ENCODE assay signal across 18 cellular contexts in genomic region chr7:28621369-28621807, GRCh38.
DNase-seq lines count a peak whose midpoint lies in the region; ATAC-seq and TF ChIP-seq lines count a peak whose summit lies in the region.
"Had no signal": no experiment of that assay in that cellular context is flagged by ENCODE, and none has a peak within 500 bp of the region (broad histone marks: within the 10 kb centered on the region; RNA-seq: fewer than 3 reads in every experiment).

No MANE protein-coding gene starts in this region.

- H3K27ac ChIP-seq in right cardiac atrium (ENCODE audit: low read length) = peak overlapping the region; percentile 79
- H3K27ac ChIP-seq in SK-N-SH (ENCODE audit: low read depth in 2 of 2, low read length in 1 of 2) = no peak overlapping the region
- H3K27ac ChIP-seq: brain microvascular endothelial cell, esophagus muscularis mucosa, uterus had no signal

- no peaks in the 10 kb centered on the region for H3K79me2 ChIP-seq in SK-N-SH (ENCODE audit: insufficient read depth)

- no peak overlapping the region for H3K9ac ChIP-seq in SK-N-SH

- TF ChIP-seq RAD21 in SK-N-SH (IDR thresholded peaks at IDR 0.05; ENCODE audit: low read length) = no peak

- CTCF ChIA-PET in SK-N-SH (lab: Yijun Ruan, JAX) = interaction anchor here (0.6 to 2.3 kb wide), 2 partner anchors 12 to 230 kb away, joined by 3 to 14 read pairs; no protein-coding TSS in a partner anchor

- no peak overlapping the region for H3K4me2 ChIP-seq in SK-N-SH

- 69% methylated on average over 6 of the region's 6 CpGs for WGBS in right cardiac atrium
- 73% methylated on average over 6 of the region's 6 CpGs for WGBS in SK-N-SH (ENCODE audit: low lambda C conversion rate)

- DNase-seq in EH (ENCODE audit: low read depth) (peak; percentile 15), right cardiac atrium (no peak), COLO668 (lab: John Stamatoyannopoulos, UW; ENCODE audit: unreplicated experiment) (no peak), ACHN (no peak), SK-N-SH (no peak), erythroblast (lab: John Stamatoyannopoulos, UW) (no peak)
- DNase-seq: activated CD4-positive, alpha-beta T cell treated with anti-CD3 and anti-CD28 coated beads, Interleukin-2, amount 10 ng/mL, durations not matched to agents 7 days and 5 days; brain microvascular endothelial cell; CD8-positive, alpha-beta memory T cell; NCI-H187; NCI-H510A treated with DMSO at 0.1 percent for 48 hours; PC-3; stimulated activated CD4-positive, alpha-beta T cell treated with anti-CD3 and anti-CD28 coated beads, Interleukin-15, amount 100 ng/mL, for 24 hours; uterus had no signal

- H3K4me1 ChIP-seq in right cardiac atrium (ENCODE audit: control insufficient read depth, insufficient read depth, low read length) (peaks cover 2% of the 10 kb centered on the region), SK-N-SH (ENCODE audit: control insufficient read depth in 1 of 2, insufficient read depth in 2 of 2, low read depth in 1 of 2, low read length in 1 of 2) (peaks cover 0 to 16% of the 10 kb centered on the region in 2 experiments; a peak in 2 of 4 replicates)
- H3K4me1 ChIP-seq: uterus had no signal

- POLR2A ChIA-PET in SK-N-SH (lab: Yijun Ruan, JAX) = no interaction called here

- no peaks in the 10 kb centered on the region for H3F3A ChIP-seq in SK-N-SH (replicated peaks; ENCODE audit: insufficient read depth)

- H3K4me3 ChIP-seq in right cardiac atrium (ENCODE audit: low read length) = no peak overlapping the region
- H3K4me3 ChIP-seq in SK-N-SH (ENCODE audit: low read depth in 2 of 2, low read length in 1 of 2) = no peak overlapping the region
- H3K4me3 ChIP-seq: esophagus muscularis mucosa, uterus had no signal

- in situ Hi-C loops in ACHN (cut with HindIII; ENCODE audit: low pct_ligation_motif_present, low pct_unique_long_range_greater_than_20kb, low sequenced_read_pairs) = no loop called here

- H3K9me3 ChIP-seq in right cardiac atrium (ENCODE audit: control insufficient read depth, low read length) (no peaks in the 10 kb centered on the region), SK-N-SH (no peaks in the 10 kb centered on the region)
- H3K9me3 ChIP-seq: esophagus muscularis mucosa, uterus had no signal

- no peak for TF ChIP-seq EP300 in SK-N-SH (IDR thresholded peaks at IDR 0.05; ENCODE audit: borderline replicate concordance in 1 of 2, low read depth in 1 of 2, low read length in 1 of 2)

- TF ChIP-seq CTCF in SK-N-SH (IDR thresholded peaks at IDR 0.05) = no peak

- H3K36me3 ChIP-seq in SK-N-SH (replicated peaks in 1 of 2; ENCODE audit: control insufficient read depth in 1 of 2, insufficient read depth in 2 of 2, low read length in 1 of 2) = no peaks in the 10 kb centered on the region
- H3K36me3 ChIP-seq: brain microvascular endothelial cell, esophagus muscularis mucosa, uterus had no signal

- intact Hi-C loops in right cardiac atrium (cut with DNase I) = loop anchor here in 2 of 4 donors (5.0 to 10.0 kb wide), 3 partner anchors 214 to 237 kb away; no protein-coding TSS in a partner anchor

- ATAC-seq in GM19351 (IDR thresholded peaks at IDR 0.05; ENCODE audit: unreplicated experiment) (peak; percentile 85), HG03439 (IDR thresholded peaks at IDR 0.05; ENCODE audit: unreplicated experiment) (peak; percentile 66), right cardiac atrium (peak; percentile 24 to 27)
- ATAC-seq: natural killer cell treated with Interleukin-12 subunit alpha and Interleukin-12 subunit beta and Interleukin-15 and Interleukin-18, amount 100 ng/mL, for 72 hours; PC-3 had no signal

- H2AFZ ChIP-seq in SK-N-SH (ENCODE audit: low read depth) = no peak overlapping the region

- H3K27me3 ChIP-seq in right cardiac atrium (ENCODE audit: control insufficient read depth, insufficient read depth) (no peaks in the 10 kb centered on the region), SK-N-SH (ENCODE audit: insufficient read depth) (no peaks in the 10 kb centered on the region)
- H3K27me3 ChIP-seq: brain microvascular endothelial cell, esophagus muscularis mucosa, uterus had no signal

- no peaks in the 10 kb centered on the region for H4K20me1 ChIP-seq in SK-N-SH (ENCODE audit: insufficient read depth)

- H3K9me2 ChIP-seq in SK-N-SH = no peaks in the 10 kb centered on the region

- no peak for TF ChIP-seq POLR2A in erythroblast (IDR thresholded peaks at IDR 0.05; ENCODE audit: low read length)

TF ChIP-seq in SK-N-SH, 30 proteins besides CTCF, POLR2A, EP300 and RAD21:
- TF ChIP-seq SIN3A (IDR thresholded peaks at IDR 0.05; ENCODE audit: borderline replicate concordance, low read depth, low read length) = no peak
- no peak for TF ChIP-seq CHD2 (IDR thresholded peaks at IDR 0.05; ENCODE audit: low read length, partially characterized antibody)
- no peak for TF ChIP-seq RCOR1 (IDR thresholded peaks at IDR 0.05; ENCODE audit: low read length)
- no peak for TF ChIP-seq MEF2A (IDR thresholded peaks at IDR 0.05; ENCODE audit: borderline replicate concordance, low read depth)
- TF ChIP-seq TEAD4 (IDR thresholded peaks at IDR 0.05; ENCODE audit: borderline replicate concordance, insufficient read depth) = no peak
- no peak for TF ChIP-seq FOXM1 (IDR thresholded peaks at IDR 0.05; ENCODE audit: low read depth)
- TF ChIP-seq, protein P1, sequence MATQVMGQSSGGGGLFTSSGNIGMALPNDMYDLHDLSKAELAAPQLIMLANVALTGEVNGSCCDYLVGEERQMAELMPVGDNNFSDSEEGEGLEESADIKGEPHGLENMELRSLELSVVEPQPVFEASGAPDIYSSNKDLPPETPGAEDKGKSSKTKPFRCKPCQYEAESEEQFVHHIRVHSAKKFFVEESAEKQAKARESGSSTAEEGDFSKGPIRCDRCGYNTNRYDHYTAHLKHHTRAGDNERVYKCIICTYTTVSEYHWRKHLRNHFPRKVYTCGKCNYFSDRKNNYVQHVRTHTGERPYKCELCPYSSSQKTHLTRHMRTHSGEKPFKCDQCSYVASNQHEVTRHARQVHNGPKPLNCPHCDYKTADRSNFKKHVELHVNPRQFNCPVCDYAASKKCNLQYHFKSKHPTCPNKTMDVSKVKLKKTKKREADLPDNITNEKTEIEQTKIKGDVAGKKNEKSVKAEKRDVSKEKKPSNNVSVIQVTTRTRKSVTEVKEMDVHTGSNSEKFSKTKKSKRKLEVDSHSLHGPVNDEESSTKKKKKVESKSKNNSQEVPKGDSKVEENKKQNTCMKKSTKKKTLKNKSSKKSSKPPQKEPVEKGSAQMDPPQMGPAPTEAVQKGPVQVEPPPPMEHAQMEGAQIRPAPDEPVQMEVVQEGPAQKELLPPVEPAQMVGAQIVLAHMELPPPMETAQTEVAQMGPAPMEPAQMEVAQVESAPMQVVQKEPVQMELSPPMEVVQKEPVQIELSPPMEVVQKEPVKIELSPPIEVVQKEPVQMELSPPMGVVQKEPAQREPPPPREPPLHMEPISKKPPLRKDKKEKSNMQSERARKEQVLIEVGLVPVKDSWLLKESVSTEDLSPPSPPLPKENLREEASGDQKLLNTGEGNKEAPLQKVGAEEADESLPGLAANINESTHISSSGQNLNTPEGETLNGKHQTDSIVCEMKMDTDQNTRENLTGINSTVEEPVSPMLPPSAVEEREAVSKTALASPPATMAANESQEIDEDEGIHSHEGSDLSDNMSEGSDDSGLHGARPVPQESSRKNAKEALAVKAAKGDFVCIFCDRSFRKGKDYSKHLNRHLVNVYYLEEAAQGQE (IDR thresholded peaks at IDR 0.05; ENCODE audit: low read depth, low read length) = no peak
- TF ChIP-seq, protein P2, sequence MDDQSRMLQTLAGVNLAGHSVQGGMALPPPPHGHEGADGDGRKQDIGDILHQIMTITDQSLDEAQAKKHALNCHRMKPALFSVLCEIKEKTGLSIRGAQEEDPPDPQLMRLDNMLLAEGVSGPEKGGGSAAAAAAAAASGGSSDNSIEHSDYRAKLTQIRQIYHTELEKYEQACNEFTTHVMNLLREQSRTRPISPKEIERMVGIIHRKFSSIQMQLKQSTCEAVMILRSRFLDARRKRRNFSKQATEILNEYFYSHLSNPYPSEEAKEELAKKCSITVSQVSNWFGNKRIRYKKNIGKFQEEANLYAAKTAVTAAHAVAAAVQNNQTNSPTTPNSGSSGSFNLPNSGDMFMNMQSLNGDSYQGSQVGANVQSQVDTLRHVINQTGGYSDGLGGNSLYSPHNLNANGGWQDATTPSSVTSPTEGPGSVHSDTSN (IDR thresholded peaks at IDR 0.05) = no peak
- no peak for TF ChIP-seq SMC3 (IDR thresholded peaks at IDR 0.05; ENCODE audit: low read depth, low read length)
- no peak for TF ChIP-seq GABPA (IDR thresholded peaks at IDR 0.05; ENCODE audit: low read depth)
- no peak for TF ChIP-seq USF2 (IDR thresholded peaks at IDR 0.05; ENCODE audit: borderline replicate concordance, low read depth, low read length)

Comparison
In these comparisons a context has a peak if more than half of its experiments do, and no peak if none do; other contexts are left out.
1. ATAC-seq: peak in every context shown above with its lines; median percentile 85 in GM19351; 66 in HG03439; 26 in right cardiac atrium.